Comparison of ENCODE assay signal across 14 cellular contexts in the genomic region with DNA sequence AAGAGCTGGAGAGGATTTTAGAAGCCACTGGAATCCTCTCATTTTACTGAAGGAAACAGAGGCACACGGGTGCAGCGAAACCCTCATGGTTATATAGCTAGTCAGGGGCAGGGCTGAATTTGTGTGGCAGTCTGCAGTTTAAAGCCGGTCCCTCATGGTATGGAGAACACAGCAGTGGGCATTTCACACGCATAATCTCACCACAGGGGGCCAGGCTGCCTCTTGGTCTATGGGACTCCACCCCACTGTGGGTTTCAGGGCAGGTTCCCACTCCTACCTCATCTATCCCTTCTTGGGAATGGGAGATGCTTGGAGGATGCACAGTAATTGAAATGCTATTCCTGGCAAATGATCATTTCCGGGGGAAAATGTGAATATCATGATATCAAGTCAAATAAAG.
DNase-seq lines count a peak whose midpoint lies in the region; ATAC-seq and TF ChIP-seq lines count a peak whose summit lies in the region.
"Had no signal": no experiment of that assay in that cellular context is flagged by ENCODE, and none has a peak within 500 bp of the region (broad histone marks: within the 10 kb centered on the region; RNA-seq: fewer than 3 reads in every experiment).

No MANE protein-coding gene starts in this region.

- H3K4me3 Mint-ChIP-seq in neural progenitor cell = no peak overlapping the region
- H3K4me3 Mint-ChIP-seq: CD8-positive, alpha-beta memory T cell; IgD-negative memory B cell had no signal

- H3K27ac Mint-ChIP-seq in neural progenitor cell = no peak overlapping the region
- H3K27ac Mint-ChIP-seq: CD8-positive, alpha-beta memory T cell; IgD-negative memory B cell had no signal

- no peaks in the 10 kb centered on the region for H3K36me3 Mint-ChIP-seq in neural progenitor cell
- H3K36me3 Mint-ChIP-seq: CD8-positive, alpha-beta memory T cell; IgD-negative memory B cell had no signal

- peak overlapping the region; percentile 19 for H3K27ac ChIP-seq in cingulate gyrus (ENCODE audit: low read depth, low read length)
- H3K27ac ChIP-seq in neural progenitor cell = no peak overlapping the region
- H3K27ac ChIP-seq: BLaER1 had no signal

- no peaks in the 10 kb centered on the region for H3K9me3 ChIP-seq in neural progenitor cell (ENCODE audit: low read depth)
- H3K9me3 ChIP-seq: Caco-2 had no signal

- no peak for TF ChIP-seq CTCF in neural progenitor cell (IDR thresholded peaks at IDR 0.05)

- H3K27me3 ChIP-seq in neural progenitor cell = no peaks in the 10 kb centered on the region
- H3K27me3 ChIP-seq: BLaER1 had no signal

- DNase-seq in NCI-H524 (lab: John Stamatoyannopoulos, UW) (peak; percentile 51 to 59), NCI-H524 treated with DMSO at 0.1 percent for 48 hours (lab: John Stamatoyannopoulos, UW) (no peak), neural progenitor cell (ENCODE audit: low spot score) (peak; percentile 32)
- DNase-seq in activated CD8-positive, alpha-beta memory T cell treated with anti-CD3 and anti-CD28 coated beads, Interleukin-2, amount 50 U/mL, for 4 hours = no peak
- DNase-seq: 8988T; AML-193; Caco-2; CD8-positive, alpha-beta memory T cell; HCEC 1CT had no signal

- no peaks in the 10 kb centered on the region for H3K27me3 Mint-ChIP-seq in neural progenitor cell (ENCODE audit: insufficient read depth, low read depth)

- H3K9me3 Mint-ChIP-seq in neural progenitor cell = no peaks in the 10 kb centered on the region
- H3K9me3 Mint-ChIP-seq: CD8-positive, alpha-beta memory T cell had no signal

- peak overlapping the region; percentile 18 for H3K4me2 ChIP-seq in neural progenitor cell
- H3K4me2 ChIP-seq: BLaER1 had no signal

- no peak for ATAC-seq in activated CD4-positive, CD25-positive, alpha-beta regulatory T cell treated with anti-CD3 and anti-CD28 coated beads, Interleukin-2, amount 50 U/mL, for 24 hours
- ATAC-seq in GM18870 (IDR thresholded peaks at IDR 0.05; ENCODE audit: unreplicated experiment) = no peak

- no peak overlapping the region for H3K4me3 ChIP-seq in neural progenitor cell
- H3K4me3 ChIP-seq: BLaER1 had no signal

- peaks cover 11% of the 10 kb centered on the region for H3K4me1 ChIP-seq in neural progenitor cell
- H3K4me1 ChIP-seq: BLaER1, Caco-2 had no signal

- H3F3A ChIP-seq in neural progenitor cell (ENCODE audit: low read depth) = peaks cover 4% of the 10 kb centered on the region

- H3K79me2 ChIP-seq in neural progenitor cell (ENCODE audit: low read depth) = no peaks in the 10 kb centered on the region

- no peaks in the 10 kb centered on the region for H4K20me1 ChIP-seq in neural progenitor cell (ENCODE audit: low read depth)
- H4K20me1 ChIP-seq: BLaER1 had no signal

- no peak overlapping the region for H3K9ac ChIP-seq in neural progenitor cell
- H3K9ac ChIP-seq: BLaER1 had no signal

- H2AFZ ChIP-seq in neural progenitor cell (replicated peaks) = no peak overlapping the region

- no peaks in the 10 kb centered on the region for H3K36me3 ChIP-seq in neural progenitor cell
- H3K36me3 ChIP-seq: BLaER1 had no signal

- H3K4me1 Mint-ChIP-seq in neural progenitor cell = peaks cover 24% of the 10 kb centered on the region
- H3K4me1 Mint-ChIP-seq: CD8-positive, alpha-beta memory T cell had no signal

Comparison
In these comparisons a context has a peak if more than half of its experiments do, and no peak if none do; other contexts are left out.
1. DNase-seq: peak in NCI-H524 (2 of 2) and neural progenitor cell (single experiment); none in NCI-H524 treated with DMSO at 0.1 percent for 48 hours (single experiment) and activated CD8-positive, alpha-beta memory T cell treated with anti-CD3 and anti-CD28 coated beads, Interleukin-2, amount 50 U/mL, for 4 hours (single experiment).